16 cellular contexts compared by ENCODE assay signal in genomic region chr12:7059780-7060179, GRCh38. TPM values are rescaled to one million over a fixed set of nuclear protein-coding genes. Genes with fewer than 3 reads are reported as not detected.
A peak's percentile ranks its signal among the peaks of the same experiment; 100 is the strongest.
DNase-seq lines count a peak whose midpoint lies in the region; ATAC-seq and TF ChIP-seq lines count a peak whose summit lies in the region.
"Had no signal": no experiment of that assay in that cellular context is flagged by ENCODE, and none has a peak within 500 bp of the region (broad histone marks: within the 10 kb centered on the region; RNA-seq: fewer than 3 reads in every experiment).

No MANE protein-coding gene starts in this region.

- H3F3A ChIP-seq in neural progenitor cell (ENCODE audit: low read depth) = no peaks in the 10 kb centered on the region

- H3K27me3 ChIP-seq in right atrium auricular region (no peaks in the 10 kb centered on the region), right lobe of liver (no peaks in the 10 kb centered on the region), skeletal muscle satellite cell (ENCODE audit: control insufficient read depth, insufficient read depth, low read length) (peaks cover 13% of the 10 kb centered on the region), neural progenitor cell (no peaks in the 10 kb centered on the region)

- TF ChIP-seq POLR2A in right lobe of liver (IDR thresholded peaks at IDR 0.05) = no peak

- no peaks in the 10 kb centered on the region for H3K9me3 Mint-ChIP-seq in activated naive CD4-positive, alpha-beta T cell treated with anti-CD3 and anti-CD28 coated beads for 36 hours
- no peaks in the 10 kb centered on the region for H3K9me3 Mint-ChIP-seq in neural progenitor cell
- H3K9me3 Mint-ChIP-seq: IgD-negative memory B cell had no signal

- peaks cover 0 to 10% of the 10 kb centered on the region in 2 donors for H3K4me1 ChIP-seq in right atrium auricular region
- peaks cover 0 to 39% (median 8%) of the 10 kb centered on the region in 4 donors for H3K4me1 ChIP-seq in right lobe of liver
- H3K4me1 ChIP-seq in skeletal muscle satellite cell (ENCODE audit: control insufficient read depth, insufficient read depth, low read length) = peaks cover 10% of the 10 kb centered on the region
- H3K4me1 ChIP-seq in neural progenitor cell = no peaks in the 10 kb centered on the region

- TF ChIP-seq CTCF in right atrium auricular region (IDR thresholded peaks at IDR 0.05) (no peak), right lobe of liver (IDR thresholded peaks at IDR 0.05) (no peak), neural progenitor cell (IDR thresholded peaks at IDR 0.05) (no peak)

- 43% methylated on average over 4 of the region's 4 CpGs for WGBS in right lobe of liver (ENCODE audit: insufficient coverage, low coverage, low lambda C conversion rate, missing lambda C conversion rate)

- H3K4me3 Mint-ChIP-seq in activated naive CD4-positive, alpha-beta T cell treated with anti-CD3 and anti-CD28 coated beads for 36 hours = no peak overlapping the region
- no peak overlapping the region for H3K4me3 Mint-ChIP-seq in neural progenitor cell
- H3K4me3 Mint-ChIP-seq: activated CD8-positive, alpha-beta memory T cell treated with anti-CD3 and anti-CD28 coated beads, Interleukin-2, amount 10 ng/mL, durations not matched to agents 7 days and 5 days; CD14-positive monocyte; IgD-negative memory B cell had no signal

- peaks cover 16% of the 10 kb centered on the region for H3K27me3 Mint-ChIP-seq in activated naive CD4-positive, alpha-beta T cell treated with anti-CD3 and anti-CD28 coated beads for 36 hours (ENCODE audit: low read depth)
- peaks cover 5% of the 10 kb centered on the region for H3K27me3 Mint-ChIP-seq in neural progenitor cell (ENCODE audit: insufficient read depth, low read depth)

- no peaks in the 10 kb centered on the region for H4K20me1 ChIP-seq in neural progenitor cell (ENCODE audit: low read depth)

- H3K4me3 ChIP-seq in right atrium auricular region (no peak overlapping the region), right lobe of liver (peak overlapping the region in 2 of 3 donors; percentile 25 to 74), skeletal muscle satellite cell (ENCODE audit: low read length) (no peak overlapping the region), neural progenitor cell (no peak overlapping the region)
- H3K4me3 ChIP-seq: mucosa of descending colon had no signal

- DNase-seq in right atrium auricular region (ENCODE audit: low spot score) = no peak
- DNase-seq in left ventricle myocardium superior = no peak
- DNase-seq in right lobe of liver = peak in 1 of 3 donors; percentile 70
- no peak for DNase-seq in activated naive CD4-positive, alpha-beta T cell treated with anti-CD3 and anti-CD28 coated beads for 36 hours
- DNase-seq in neural progenitor cell (ENCODE audit: low spot score) = no peak
- no peak for DNase-seq in KG1 (lab: John Stamatoyannopoulos, UW)
- no peak for DNase-seq in NCI-H128 (lab: John Stamatoyannopoulos, UW; ENCODE audit: unreplicated experiment)
- DNase-seq: activated CD4-positive, CD25-positive, alpha-beta regulatory T cell treated with anti-CD3 and anti-CD28 coated beads, Interleukin-2, amount 50 U/mL, for 72 hours; activated CD8-positive, alpha-beta memory T cell treated with anti-CD3 and anti-CD28 coated beads, Interleukin-2, amount 10 ng/mL, durations not matched to agents 7 days and 5 days; cortex of kidney; NCI-H510A treated with DMSO at 0.1 percent for 48 hours; stimulated activated CD4-positive, alpha-beta T cell treated with anti-CD3 and anti-CD28 coated beads, Interleukin-1b, Interleukin-23, amount 100 ng/mL, for 48 hours had no signal

- H3K27ac Mint-ChIP-seq in activated naive CD4-positive, alpha-beta T cell treated with anti-CD3 and anti-CD28 coated beads for 36 hours = no peak overlapping the region
- no peak overlapping the region for H3K27ac Mint-ChIP-seq in neural progenitor cell
- H3K27ac Mint-ChIP-seq: activated CD8-positive, alpha-beta memory T cell treated with anti-CD3 and anti-CD28 coated beads, Interleukin-2, amount 10 ng/mL, durations not matched to agents 7 days and 5 days; CD14-positive monocyte had no signal

- H3K36me3 ChIP-seq in right atrium auricular region (no peaks in the 10 kb centered on the region), right lobe of liver (peaks cover 0 to 19% (median 3%) of the 10 kb centered on the region in 4 donors), skeletal muscle satellite cell (ENCODE audit: insufficient read depth, low read length) (no peaks in the 10 kb centered on the region), neural progenitor cell (no peaks in the 10 kb centered on the region)

- H2AFZ ChIP-seq in neural progenitor cell (replicated peaks) = no peak overlapping the region

- H3K27ac ChIP-seq in right atrium auricular region = peak overlapping the region; percentile 77 to 84
- H3K27ac ChIP-seq in right lobe of liver = peak overlapping the region; percentile 75 to 97 (median 87)
- no peak overlapping the region for H3K27ac ChIP-seq in neural progenitor cell

- H3K9ac ChIP-seq in skeletal muscle satellite cell (ENCODE audit: low read depth, low read length) (peak overlapping the region; percentile 2), neural progenitor cell (no peak overlapping the region)

- H3K79me2 ChIP-seq in neural progenitor cell (ENCODE audit: low read depth) = no peaks in the 10 kb centered on the region

- H3K4me1 Mint-ChIP-seq in activated naive CD4-positive, alpha-beta T cell treated with anti-CD3 and anti-CD28 coated beads for 36 hours (ENCODE audit: low read depth) = no peaks in the 10 kb centered on the region
- H3K4me1 Mint-ChIP-seq in neural progenitor cell = peaks cover 6% of the 10 kb centered on the region
- H3K4me1 Mint-ChIP-seq: activated CD8-positive, alpha-beta memory T cell treated with anti-CD3 and anti-CD28 coated beads, Interleukin-2, amount 10 ng/mL, durations not matched to agents 7 days and 5 days; IgD-negative memory B cell had no signal

- ATAC-seq in left ventricle myocardium superior (no peak), right lobe of liver (peak; percentile 39 to 67 (median 62))
- ATAC-seq: activated CD8-positive, alpha-beta memory T cell treated with anti-CD3 and anti-CD28 coated beads, Interleukin-2, amount 10 ng/mL, durations not matched to agents 7 days and 5 days had no signal

- H3K36me3 Mint-ChIP-seq in activated naive CD4-positive, alpha-beta T cell treated with anti-CD3 and anti-CD28 coated beads for 36 hours (ENCODE audit: low read depth) = no peaks in the 10 kb centered on the region
- no peaks in the 10 kb centered on the region for H3K36me3 Mint-ChIP-seq in neural progenitor cell
- H3K36me3 Mint-ChIP-seq: activated CD8-positive, alpha-beta memory T cell treated with anti-CD3 and anti-CD28 coated beads, Interleukin-2, amount 10 ng/mL, durations not matched to agents 7 days and 5 days; CD14-positive monocyte; IgD-negative memory B cell had no signal

- CTCF ChIA-PET in activated naive CD4-positive, alpha-beta T cell treated with anti-CD3 and anti-CD28 coated beads for 36 hours (lab: Charles Lee) = no interaction called here

- no peak overlapping the region for H3K4me2 ChIP-seq in skeletal muscle satellite cell (ENCODE audit: low read length)
- H3K4me2 ChIP-seq in neural progenitor cell = no peak overlapping the region

- no peaks in the 10 kb centered on the region for H3K9me3 ChIP-seq in right atrium auricular region
- no peaks in the 10 kb centered on the region for H3K9me3 ChIP-seq in right lobe of liver
- H3K9me3 ChIP-seq in skeletal muscle satellite cell (replicated peaks; ENCODE audit: low read length) = no peaks in the 10 kb centered on the region
- no peaks in the 10 kb centered on the region for H3K9me3 ChIP-seq in neural progenitor cell (ENCODE audit: low read depth)
- H3K9me3 ChIP-seq: mucosa of descending colon had no signal

- intact Hi-C loops in left ventricle myocardium superior (cut with micrococcal nuclease) = loop anchor here (10.0 kb wide), 1 partner anchor 55 kb away; no protein-coding TSS in a partner anchor
- intact Hi-C loops in right lobe of liver (cut with DNase I) = loop anchor here in 1 of 2 donors (5.0 kb wide), 1 partner anchor 38 kb away; no protein-coding TSS in a partner anchor
- intact Hi-C loops in activated naive CD4-positive, alpha-beta T cell treated with anti-CD3 and anti-CD28 coated beads for 36 hours (cut with micrococcal nuclease) = no loop called here

RNA-seq across cellular contexts. Expression of gene C1S, which starts 0.7 kb away (rescaled TPM):
- total RNA-seq in right atrium auricular region = 100 to 1,000 TPM; 114 to 232 TPM
- total RNA-seq in left ventricle myocardium superior = 116 TPM
- 1,000 to 10,000 TPM in 5 of 6 experiments, 100 to 1,000 TPM in 1; 993 to 2,993 (median 1,796) TPM for total RNA-seq in right lobe of liver
- 40.6 and 80.8 TPM in 2 replicates for total RNA-seq in skeletal muscle satellite cell (2012; rRNA removed)
- 1 to 10 TPM; 2.2 to 3.1 TPM for total RNA-seq in activated naive CD4-positive, alpha-beta T cell treated with anti-CD3 and anti-CD28 coated beads for 36 hours
- total RNA-seq in neural progenitor cell (ENCODE audit: low replicate concordance) = 0.56 and 2.1 TPM in 2 replicates

RNA-seq across cellular contexts. Expression of gene C1R, which starts 32.5 kb away (rescaled TPM):
- total RNA-seq in right atrium auricular region (100 to 1,000 TPM; 191 to 467 TPM), left ventricle myocardium superior (142 TPM), right lobe of liver (1,000 to 10,000 TPM; 1,157 to 2,557 (median 1,950) TPM), neural progenitor cell (ENCODE audit: low replicate concordance) (3.3 and 8.8 TPM in 2 replicates)
- 17.5 and 83.7 TPM in 2 replicates for total RNA-seq in skeletal muscle satellite cell (2012; rRNA removed)
- total RNA-seq in activated naive CD4-positive, alpha-beta T cell treated with anti-CD3 and anti-CD28 coated beads for 36 hours = 1 to 10 TPM; 1.4 to 1.5 TPM

RNA-seq across cellular contexts. Expression of gene LPCAT3, which starts 41.5 kb away (rescaled TPM):
- 10 to 100 TPM; 20.0 to 33.3 TPM for total RNA-seq in right atrium auricular region
- 55.9 TPM for total RNA-seq in left ventricle myocardium superior
- total RNA-seq in right lobe of liver = 100 to 1,000 TPM in 1 of 6 experiments, 10 to 100 TPM in 5; 50.6 to 115 (median 77.5) TPM
- total RNA-seq in skeletal muscle satellite cell (2012; rRNA removed) = 12.0 and 17.7 TPM in 2 replicates
- 10 to 100 TPM; 22.7 to 27.2 TPM for total RNA-seq in activated naive CD4-positive, alpha-beta T cell treated with anti-CD3 and anti-CD28 coated beads for 36 hours
- 18.1 and 32.6 TPM in 2 replicates for total RNA-seq in neural progenitor cell (ENCODE audit: low replicate concordance)

RNA-seq across cellular contexts. Expression of gene C1RL, which starts 49.2 kb away (rescaled TPM):
- total RNA-seq in right atrium auricular region (10 to 100 TPM; 18.7 to 34.7 TPM), left ventricle myocardium superior (10.9 TPM), right lobe of liver (100 to 1,000 TPM; 202 to 236 (median 216) TPM), neural progenitor cell (ENCODE audit: low replicate concordance) (18.3 and 32.2 TPM in 2 replicates)
- total RNA-seq in skeletal muscle satellite cell (2012; rRNA removed) = 13.8 and 17.0 TPM in 2 replicates
- 10 to 100 TPM; 10.3 to 11.5 TPM for total RNA-seq in activated naive CD4-positive, alpha-beta T cell treated with anti-CD3 and anti-CD28 coated beads for 36 hours

Comparison
In these comparisons a context has a peak if more than half of its experiments do, and no peak if none do; other contexts are left out.
1. H3K4me3 ChIP-seq: peak in right lobe of liver (2 of 3); none in right atrium auricular region (0 of 2), skeletal muscle satellite cell (single experiment) and neural progenitor cell (single experiment).
2. RNA of gene C1S, which starts 0.7 kb away (total RNA-seq): 993 to 2,993 TPM in right lobe of liver, 114 to 232 TPM in right atrium auricular region and 116 TPM in left ventricle myocardium superior (single experiment); 2.2 to 3.1 TPM in activated naive CD4-positive, alpha-beta T cell treated with anti-CD3 and anti-CD28 coated beads for 36 hours and 0.56 to 2.1 TPM in neural progenitor cell; every median in the first group is over 10 times any median in the second.
3. RNA of gene C1R, which starts 32.5 kb away (total RNA-seq): 1,157 to 2,557 TPM in right lobe of liver, 191 to 467 TPM in right atrium auricular region and 142 TPM in left ventricle myocardium superior (single experiment); 3.3 to 8.8 TPM in neural progenitor cell and 1.4 to 1.5 TPM in activated naive CD4-positive, alpha-beta T cell treated with anti-CD3 and anti-CD28 coated beads for 36 hours; every median in the first group is over 10 times any median in the second.